In genomic region chr5:107456281-107456715, GRCh38 we compare ENCODE assay signal across 1 cellular context.
TF ChIP-seq lines count a peak whose summit lies in the region.

No MANE protein-coding gene starts in this region.

TF ChIP-seq in HEK293, 187 proteins besides CTCF, POLR2A, EP300 and RAD21 (continued from another document):
- TF ChIP-seq ZNF362 (tag by site-specific recombination; IDR thresholded peaks at IDR 0.05) (peak; percentile 46; the same call in 1 of the 2 replicates), ZNF692 (tag by site-specific recombination; IDR thresholded peaks at IDR 0.05) (peak; percentile 88), ZBTB8A (tag by site-specific recombination; IDR thresholded peaks at IDR 0.05) (no peak), SP7 (tag by site-specific recombination; IDR thresholded peaks at IDR 0.05) (0 out of 2 replicates have a peak, but pooled peaks have one; percentile 28)
